Comparison of ENCODE assay signal across 13 cellular contexts in the genomic region with DNA sequence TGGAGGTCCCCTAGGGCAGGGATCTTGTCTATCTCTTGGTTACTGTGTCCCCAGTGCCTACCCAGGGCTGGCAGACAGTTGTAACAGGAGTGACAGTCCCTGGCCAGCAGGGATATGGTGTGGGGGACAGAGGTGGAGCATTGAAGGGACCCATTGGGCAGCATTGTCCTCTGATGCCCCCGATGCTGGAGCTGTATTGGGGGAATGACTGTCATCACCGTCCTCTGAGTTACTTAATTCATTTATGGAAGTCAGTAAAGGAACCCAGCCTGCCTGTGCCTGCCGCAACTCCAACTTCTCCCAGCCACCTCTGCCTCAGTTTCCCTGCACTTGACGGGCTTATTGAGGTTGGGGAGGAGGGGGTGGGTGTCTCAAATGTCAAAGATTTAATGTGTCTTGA. TPM values are rescaled to one million over a fixed set of nuclear protein-coding genes. Genes with fewer than 3 reads are reported as not detected.
DNase-seq lines count a peak whose midpoint lies in the region; ATAC-seq and TF ChIP-seq lines count a peak whose summit lies in the region.
"Had no signal": no experiment of that assay in that cellular context is flagged by ENCODE, and none has a peak within 500 bp of the region (broad histone marks: within the 10 kb centered on the region; RNA-seq: fewer than 3 reads in every experiment).

No MANE protein-coding gene starts in this region.

- H2BK20ac ChIP-seq in H9 (ENCODE audit: low read depth, low read length, poor library complexity, severe bottlenecking): no peak overlapping the region

- H3K9me3 Mint-ChIP-seq in H9 (peaks cover 0 to 2% of the 10 kb centered on the region in 2 experiments; a peak in 3 of 5 replicates), GM23338 (no peaks in the 10 kb centered on the region; the same call in 2 of the 3 replicates)

- peak overlapping the region; percentile 96 for H3K4me2 ChIP-seq in BLaER1
- no peak overlapping the region for H3K4me2 ChIP-seq in H9 (ENCODE audit: insufficient read depth, insufficient read length, low read length)
- H3K4me2 ChIP-seq in osteoblast (ENCODE audit: insufficient read depth, low read length): no peak overlapping the region
- H3K4me2 ChIP-seq in GM23338: no peak overlapping the region

- no peak overlapping the region for H4K8ac ChIP-seq in H9 (replicated peaks; ENCODE audit: insufficient read length, low read depth, low read length)

- TF ChIP-seq CTCF in H9 (conservative IDR thresholded peaks at IDR 0.05) (no peak), osteoblast (IDR thresholded peaks at IDR 0.05; ENCODE audit: extremely low read depth, low read depth, low read length) (no peak), GM23338 (conservative IDR thresholded peaks at IDR 0.05; ENCODE audit: low read depth in 2 of 2) (no peak)

- no peak overlapping the region for H3T11ph ChIP-seq in H9 (ENCODE audit: low read length)

- no peak overlapping the region for H3K56ac ChIP-seq in H9 (ENCODE audit: insufficient read length, low read depth, low read length)

- H4K20me1 ChIP-seq in BLaER1 (peaks cover 37% of the 10 kb centered on the region), H9 (ENCODE audit: control insufficient read depth, insufficient read depth, insufficient read length) (no peaks in the 10 kb centered on the region), osteoblast (ENCODE audit: insufficient read depth, low read length) (peaks cover 23% of the 10 kb centered on the region), GM23338 (replicated peaks; ENCODE audit: insufficient read depth) (no peaks in the 10 kb centered on the region; the same call in 1 of the 2 replicates)

- peaks cover 23% of the 10 kb centered on the region for H3K23me2 ChIP-seq in H9 (ENCODE audit: insufficient read length, low read depth, low read length, poor library complexity, severe bottlenecking)

- no peak overlapping the region for H2BK12ac ChIP-seq in H9 (ENCODE audit: insufficient read length, low read depth, low read length)

- H3K4me3 ChIP-seq in BLaER1 (no peak overlapping the region), osteoblast (ENCODE audit: insufficient read depth, low read length) (no peak overlapping the region), GM23338 (no peak overlapping the region)
- peak overlapping the region; percentile 41 for H3K4me3 ChIP-seq in effector memory CD4-positive, alpha-beta T cell (ENCODE audit: insufficient read depth, low read depth, low read length, poor library complexity, severe bottlenecking)

- H3K27ac Mint-ChIP-seq in H9: no peak overlapping the region
- H3K27ac Mint-ChIP-seq in GM23338: no peak overlapping the region

- no peak overlapping the region for H2BK120ac ChIP-seq in H9 (ENCODE audit: low read depth, low read length, poor library complexity, severe bottlenecking)

- 0 out of 2 replicates have a peak overlapping the region, but pooled peaks have one; percentile 69 for H3K4ac ChIP-seq in H9 (ENCODE audit: low read depth, low read length)

- H3K4me1 Mint-ChIP-seq in H9 (peaks cover 9 to 10% of the 10 kb centered on the region in 2 experiments; a peak in 3 of 4 replicates), GM23338 (no peaks in the 10 kb centered on the region)

- no peaks in the 10 kb centered on the region for H3F3A ChIP-seq in GM23338 (replicated peaks; ENCODE audit: low read depth)

- H4K5ac ChIP-seq in H9 (ENCODE audit: insufficient read length, low read depth, low read length): no peak overlapping the region

- peaks cover 81% of the 10 kb centered on the region for H3K27me3 Mint-ChIP-seq in H9 (ENCODE audit: low read depth)
- peaks cover 54% of the 10 kb centered on the region for H3K27me3 Mint-ChIP-seq in GM23338 (ENCODE audit: insufficient read depth, low read depth, poor library complexity)

- no peak overlapping the region for H3K23ac ChIP-seq in H9 (ENCODE audit: insufficient read length, low read depth, low read length)

- H2AFZ ChIP-seq in H9 (ENCODE audit: low read length): no peak overlapping the region
- no peak overlapping the region for H2AFZ ChIP-seq in osteoblast (ENCODE audit: low read length)
- H2AFZ ChIP-seq in GM23338: no peak overlapping the region

- H3K9me3 ChIP-seq in BLaER1 (no peaks in the 10 kb centered on the region), H9 (ENCODE audit: control insufficient read depth, low read depth, low read length) (no peaks in the 10 kb centered on the region), osteoblast (ENCODE audit: low read depth, low read length) (no peaks in the 10 kb centered on the region)
- H3K9me3 ChIP-seq in effector memory CD4-positive, alpha-beta T cell (ENCODE audit: control insufficient read depth, low read length): no peaks in the 10 kb centered on the region

- no peaks in the 10 kb centered on the region for H3K9me2 ChIP-seq in GM23338 (ENCODE audit: insufficient read depth)

- no peak for DNase-seq in H9
- DNase-seq in effector memory CD4-positive, alpha-beta T cell: no peak
- peak; percentile 35 for DNase-seq in osteoblast (ENCODE audit: insufficient read length, low spot score, missing footprints)
- DNase-seq in GM23338 (ENCODE audit: low spot score): no peak
- no peak for DNase-seq in NOMO-1 treated with dmso at 0.1 percent for 144 hours (lab: John Stamatoyannopoulos, UW; ENCODE audit: unreplicated experiment)
- no peak for DNase-seq in hepatic stellate cell (ENCODE audit: low spot score)
- no peak for DNase-seq in GOT3 (lab: John Stamatoyannopoulos, UW)
- DNase-seq: H7; NCI-H446; occipital lobe; stimulated activated CD4-positive, alpha-beta T cell treated with anti-CD3 and anti-CD28 coated beads, Interleukin-2, amount 100 ng/mL, for 24 hours; stimulated activated naive CD4-positive, alpha-beta T cell treated with Interleukin-2 at 50 U/mL for 16 hours had no signal

- no peak overlapping the region for H2BK15ac ChIP-seq in H9 (ENCODE audit: low read depth, low read length)

- no peaks in the 10 kb centered on the region for H3K79me2 ChIP-seq in H9 (ENCODE audit: insufficient read depth, low read length)
- peaks cover 21% of the 10 kb centered on the region for H3K79me2 ChIP-seq in osteoblast (ENCODE audit: insufficient read depth, low read length)
- H3K79me2 ChIP-seq in GM23338 (replicated peaks; ENCODE audit: insufficient read depth): no peaks in the 10 kb centered on the region

- no peak overlapping the region for H3K14ac ChIP-seq in H9 (ENCODE audit: insufficient read depth, low read length)

- H4K91ac ChIP-seq in H9 (ENCODE audit: insufficient read length, low read depth, low read length): no peak overlapping the region

- H3K79me1 ChIP-seq in H9 (ENCODE audit: insufficient read depth, low read depth, low read length, poor library complexity, severe bottlenecking): no peaks in the 10 kb centered on the region

- peak overlapping the region; percentile 33 to 60; a peak in 2 of 5 replicates for H3K4me3 Mint-ChIP-seq in H9
- H3K4me3 Mint-ChIP-seq in GM23338: no peak overlapping the region; the same call in 2 of the 3 replicates

- H3K27ac ChIP-seq in BLaER1: no peak overlapping the region
- no peak overlapping the region for H3K27ac ChIP-seq in H9 (ENCODE audit: insufficient read length, low read depth, low read length)
- H3K27ac ChIP-seq in effector memory CD4-positive, alpha-beta T cell (ENCODE audit: insufficient read depth, low read length, poor library complexity, severe bottlenecking): peak overlapping the region; percentile 89
- H3K27ac ChIP-seq in osteoblast (ENCODE audit: low read depth, low read length): no peak overlapping the region
- no peak overlapping the region for H3K27ac ChIP-seq in GM23338 (ENCODE audit: low read depth)

- no peak overlapping the region for H3K9ac ChIP-seq in BLaER1
- no peak overlapping the region for H3K9ac ChIP-seq in H9 (ENCODE audit: extremely low read depth, insufficient read length, low read length)

- H3K4me1 ChIP-seq in BLaER1 (peaks cover 89% of the 10 kb centered on the region), H9 (ENCODE audit: insufficient read depth, low read length) (no peaks in the 10 kb centered on the region), osteoblast (ENCODE audit: insufficient read depth, low read length) (peaks cover 13% of the 10 kb centered on the region), GM23338 (ENCODE audit: insufficient read depth) (no peaks in the 10 kb centered on the region; the same call in 1 of the 2 replicates)
- H3K4me1 ChIP-seq in effector memory CD4-positive, alpha-beta T cell (ENCODE audit: control insufficient read depth, insufficient read depth, low read length, poor library complexity, severe bottlenecking): peaks cover 21% of the 10 kb centered on the region

- H2AK5ac ChIP-seq in H9 (ENCODE audit: insufficient read length, low read length): no peak overlapping the region

- no peak overlapping the region for H2BK5ac ChIP-seq in H9 (ENCODE audit: insufficient read length, low read length)

- ATAC-seq in GM23338: no peak

- peak overlapping the region; percentile 94 for H3K18ac ChIP-seq in H9 (ENCODE audit: insufficient read length, low read depth, low read length)

- peaks cover 25% of the 10 kb centered on the region for H3K27me3 ChIP-seq in BLaER1
- peaks cover 37% of the 10 kb centered on the region for H3K27me3 ChIP-seq in H9 (ENCODE audit: insufficient read depth, low read length)
- no peaks in the 10 kb centered on the region for H3K27me3 ChIP-seq in effector memory CD4-positive, alpha-beta T cell (replicated peaks; ENCODE audit: control insufficient read depth, insufficient read depth, low read length, poor library complexity, severe bottlenecking)
- H3K27me3 ChIP-seq in osteoblast (ENCODE audit: insufficient read depth, low read length): no peaks in the 10 kb centered on the region
- H3K27me3 ChIP-seq in GM23338 (ENCODE audit: insufficient read depth): peaks cover 62% of the 10 kb centered on the region

- H3K36me3 Mint-ChIP-seq in H9 (ENCODE audit: insufficient read depth in 1 of 3, low read depth in 3 of 3) (no peaks in the 10 kb centered on the region), GM23338 (ENCODE audit: low read depth) (no peaks in the 10 kb centered on the region)

- WGBS in H9 (ENCODE audit: extremely low coverage, insufficient read length, low lambda C conversion rate): no CpG with 5 or more reads among the region's 4 CpGs

- H3K36me3 ChIP-seq in BLaER1: peaks cover 4% of the 10 kb centered on the region; the same call in 1 of the 2 replicates
- peaks cover 35% of the 10 kb centered on the region for H3K36me3 ChIP-seq in effector memory CD4-positive, alpha-beta T cell (ENCODE audit: control insufficient read depth, insufficient read depth, low read length)
- H3K36me3 ChIP-seq in osteoblast (ENCODE audit: insufficient read depth, low read length): peaks cover 22% of the 10 kb centered on the region
- H3K36me3 ChIP-seq in GM23338 (ENCODE audit: insufficient read depth): no peaks in the 10 kb centered on the region

TF ChIP-seq in GM23338, 12 proteins besides CTCF, POLR2A, EP300 and RAD21 (continues in another document):
- no peak for TF ChIP-seq EZH2phosphoT487 (IDR thresholded peaks at IDR 0.05; ENCODE audit: unreplicated experiment)
- no peak for TF ChIP-seq ZNF114 (CRISPR knock-in tag; IDR thresholded peaks at IDR 0.05)

RNA-seq across cellular contexts. Expression of a gene that starts 1.1 kb away (rescaled TPM):
- total RNA-seq in H9 (2021): 0.24 and 0.33 TPM in 2 replicates
- total RNA-seq in osteoblast: 11.2 and 16.6 TPM in 2 replicates
- total RNA-seq in GM23338 (2014; rRNA removed; shearing (Covaris generic)): 0.89 and 0.90 TPM in 2 replicates
- 0.43 TPM in 1 of 2 replicates, not detected in the other for polyA plus RNA-seq in GM23338 (2016; fragmentation: Nextera tagmentation; extraction: Ambion mirVana)
- total RNA-seq: H7 had no signal
